ENCODE assay signal across 1 cellular context in the genomic region with DNA sequence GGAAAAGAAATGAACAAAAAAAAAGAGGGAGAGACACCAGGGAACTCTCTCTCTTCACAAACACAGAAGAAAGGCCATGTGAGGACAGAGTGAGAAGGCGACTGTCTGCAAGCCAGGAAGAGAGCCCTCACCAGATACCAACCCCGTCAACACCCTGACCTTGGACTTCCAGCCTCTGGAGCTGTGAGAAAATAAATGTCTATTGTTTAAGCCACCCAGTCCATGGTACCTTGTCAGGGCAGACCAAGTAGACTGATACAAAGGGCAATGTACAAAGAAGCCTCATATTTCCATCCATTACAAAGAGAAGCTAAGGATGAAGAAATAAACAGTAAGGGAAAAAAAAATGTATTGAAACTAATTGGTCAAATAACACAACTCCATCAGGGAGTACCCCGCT.
TF ChIP-seq lines count a peak whose summit lies in the region.

No MANE protein-coding gene starts in this region.

TF ChIP-seq in GM23338, 12 proteins besides CTCF, POLR2A, EP300 and RAD21 (continued from another document):
- no peak for TF ChIP-seq ZNF462 (CRISPR knock-in tag; IDR thresholded peaks at IDR 0.05)
- no peak for TF ChIP-seq POLR2AphosphoS5 (IDR thresholded peaks at IDR 0.05; ENCODE audit: low read depth)
- no peak for TF ChIP-seq EZH2phosphoT487 (IDR thresholded peaks at IDR 0.05; ENCODE audit: unreplicated experiment)
- TF ChIP-seq NANOG (IDR thresholded peaks at IDR 0.05; ENCODE audit: borderline replicate concordance) = no peak
- TF ChIP-seq EZH2 (IDR thresholded peaks at IDR 0.05; ENCODE audit: low read depth, unreplicated experiment) = no peak
- TF ChIP-seq CREB1 (CRISPR knock-in tag; IDR thresholded peaks at IDR 0.05; ENCODE audit: low read depth) = no peak
- TF ChIP-seq ZNF331 (CRISPR knock-in tag; IDR thresholded peaks at IDR 0.05; ENCODE audit: low read depth) = no peak
- no peak for TF ChIP-seq REST (IDR thresholded peaks at IDR 0.05; ENCODE audit: unreplicated experiment)
- no peak for TF ChIP-seq JUNB (IDR thresholded peaks at IDR 0.05; ENCODE audit: unreplicated experiment)
- TF ChIP-seq, protein P1, sequence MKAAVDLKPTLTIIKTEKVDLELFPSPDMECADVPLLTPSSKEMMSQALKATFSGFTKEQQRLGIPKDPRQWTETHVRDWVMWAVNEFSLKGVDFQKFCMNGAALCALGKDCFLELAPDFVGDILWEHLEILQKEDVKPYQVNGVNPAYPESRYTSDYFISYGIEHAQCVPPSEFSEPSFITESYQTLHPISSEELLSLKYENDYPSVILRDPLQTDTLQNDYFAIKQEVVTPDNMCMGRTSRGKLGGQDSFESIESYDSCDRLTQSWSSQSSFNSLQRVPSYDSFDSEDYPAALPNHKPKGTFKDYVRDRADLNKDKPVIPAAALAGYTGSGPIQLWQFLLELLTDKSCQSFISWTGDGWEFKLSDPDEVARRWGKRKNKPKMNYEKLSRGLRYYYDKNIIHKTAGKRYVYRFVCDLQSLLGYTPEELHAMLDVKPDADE (IDR thresholded peaks at IDR 0.05) = no peak
- no peak for TF ChIP-seq STAT1 (IDR thresholded peaks at IDR 0.05; ENCODE audit: unreplicated experiment)
